23 cellular contexts compared by ENCODE assay signal in the genomic region with DNA sequence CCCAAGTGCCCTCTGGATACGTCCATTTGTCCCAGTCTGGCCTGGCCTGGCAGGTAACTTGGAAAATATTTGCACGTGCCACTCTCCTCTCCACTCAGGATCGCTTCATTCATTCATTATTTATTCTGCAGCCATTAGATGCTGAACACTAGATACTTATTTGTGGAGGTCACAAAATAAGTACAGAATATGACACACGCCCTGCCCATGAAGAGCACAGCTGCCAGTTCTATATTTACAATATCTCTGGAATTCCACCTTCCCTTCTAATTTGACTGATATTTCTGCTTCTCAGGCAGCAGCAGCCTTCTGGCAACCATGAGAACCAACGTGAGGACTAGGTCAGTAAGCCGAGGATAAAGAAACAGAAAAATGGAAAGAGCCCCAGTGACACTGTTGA. TPM values are rescaled to one million over a fixed set of nuclear protein-coding genes. Genes with fewer than 3 reads are reported as not detected.
"Had no signal": no experiment of that assay in that cellular context is flagged by ENCODE, and none has a peak within 500 bp of the region (broad histone marks: within the 10 kb centered on the region; RNA-seq: fewer than 3 reads in every experiment).

No MANE protein-coding gene starts in this region.

- H3K9me3 Mint-ChIP-seq: natural killer cell treated with Interleukin-12 subunit alpha and Interleukin-12 subunit beta and Interleukin-15 and Interleukin-18, amount 100 ng/mL, for 72 hours; stimulated activated naive CD8-positive, alpha-beta T cell treated with anti-CD3 and anti-CD28 coated beads, Interleukin-15, Interleukin-2, amounts not matched to agents 100 ng/mL and 50 ng/mL, for 24 hours had no signal

- H3K9me3 ChIP-seq: lower lobe of right lung, ovary, right atrium auricular region, right lobe of liver, suprapubic skin, thoracic aorta, tibial artery, uterus had no signal

- H3K36me3 ChIP-seq: lower lobe of right lung, ovary, right atrium auricular region, right lobe of liver, suprapubic skin, thoracic aorta, uterus had no signal

- H3K4me1 ChIP-seq: right lobe of liver, uterus had no signal

- DNase-seq: hippocampal formation; kidney glomerular epithelial cell; left cardiac atrium; lower lobe of right lung; mesenchymal stem cell; naive thymus-derived CD4-positive, alpha-beta T cell; ovary; right lobe of liver; stimulated activated CD4-positive, alpha-beta T cell treated with anti-CD3 and anti-CD28 coated beads, Interleukin-12 subunit alpha, Interleukin-12 subunit beta, amount 100 ng/mL, for 4 hours; stimulated activated CD4-positive, alpha-beta T cell treated with anti-CD3 and anti-CD28 coated beads, Interleukin-15, amount 100 ng/mL, for 24 hours; stimulated activated CD4-positive, alpha-beta T cell treated with anti-CD3 and anti-CD28 coated beads, Interleukin-2, amount 100 ng/mL, for 24 hours; stimulated activated CD4-positive, alpha-beta T cell treated with anti-CD3 and anti-CD28 coated beads, Interleukin-4, amount 100 ng/mL, for 1 hour; stimulated activated naive CD4-positive, alpha-beta T cell; tibial artery; uterus had no signal

- H3K27ac Mint-ChIP-seq: naive thymus-derived CD4-positive, alpha-beta T cell; natural killer cell treated with Interleukin-12 subunit alpha and Interleukin-12 subunit beta and Interleukin-15 and Interleukin-18, amount 100 ng/mL, for 72 hours; progenitor cell of endocrine pancreas; stimulated activated naive CD8-positive, alpha-beta T cell treated with anti-CD3 and anti-CD28 coated beads, Interleukin-15, Interleukin-2, amounts not matched to agents 100 ng/mL and 50 ng/mL, for 24 hours had no signal

- H3K27ac ChIP-seq: lower lobe of right lung, ovary, right atrium auricular region, right lobe of liver, skin epidermis, suprapubic skin, thoracic aorta, tibial artery, uterus had no signal

- ATAC-seq: left lobe of liver; lower lobe of right lung; naive thymus-derived CD4-positive, alpha-beta T cell; right lobe of liver had no signal

- H3K4me3 Mint-ChIP-seq: naive thymus-derived CD4-positive, alpha-beta T cell; natural killer cell treated with Interleukin-12 subunit alpha and Interleukin-12 subunit beta and Interleukin-15 and Interleukin-18, amount 100 ng/mL, for 72 hours; stimulated activated naive CD8-positive, alpha-beta T cell treated with anti-CD3 and anti-CD28 coated beads, Interleukin-15, Interleukin-2, amounts not matched to agents 100 ng/mL and 50 ng/mL, for 24 hours had no signal

- H3K27me3 Mint-ChIP-seq: naive thymus-derived CD4-positive, alpha-beta T cell; natural killer cell treated with Interleukin-12 subunit alpha and Interleukin-12 subunit beta and Interleukin-15 and Interleukin-18, amount 100 ng/mL, for 72 hours; progenitor cell of endocrine pancreas; stimulated activated naive CD8-positive, alpha-beta T cell treated with anti-CD3 and anti-CD28 coated beads, Interleukin-15, Interleukin-2, amounts not matched to agents 100 ng/mL and 50 ng/mL, for 24 hours had no signal

- H3K27me3 ChIP-seq: ovary, right atrium auricular region, right lobe of liver, suprapubic skin, tibial artery, uterus had no signal

- H3K4me3 ChIP-seq: lower lobe of right lung, ovary, right atrium auricular region, right lobe of liver, skin epidermis, suprapubic skin, thoracic aorta, tibial artery, uterus had no signal

RNA-seq across cellular contexts. Expression of a gene that starts 43.7 kb away (rescaled TPM):
- polyA plus RNA-seq: naive thymus-derived CD4-positive, alpha-beta T cell had no signal
